In genomic region chr17:73719588-73720071, GRCh38 we compare ENCODE assay signal across 9 cellular contexts.
DNase-seq lines count a peak whose midpoint lies in the region; ATAC-seq and TF ChIP-seq lines count a peak whose summit lies in the region.
"Had no signal": no experiment of that assay in that cellular context is flagged by ENCODE, and none has a peak within 500 bp of the region (broad histone marks: within the 10 kb centered on the region; RNA-seq: fewer than 3 reads in every experiment).

No MANE protein-coding gene starts in this region.

- peak overlapping the region; percentile 5 for H3K27ac Mint-ChIP-seq in activated naive CD8-positive, alpha-beta T cell treated with anti-CD3 and anti-CD28 coated beads, Interleukin-2, amount 10 ng/mL, durations not matched to agents 7 days and 5 days
- no peak overlapping the region for H3K27ac Mint-ChIP-seq in activated naive CD8-positive, alpha-beta T cell treated with anti-CD3 and anti-CD28 coated beads, Interleukin-2, amount 50 U/mL, for 24 hours
- peak overlapping the region; percentile 10 for H3K27ac Mint-ChIP-seq in activated CD8-positive, alpha-beta T cell treated with anti-CD3 and anti-CD28 coated beads for 36 hours
- H3K27ac Mint-ChIP-seq in type B pancreatic cell = no peak overlapping the region

- no peak overlapping the region for H3K4me3 Mint-ChIP-seq in activated naive CD8-positive, alpha-beta T cell treated with anti-CD3 and anti-CD28 coated beads, Interleukin-2, amount 10 ng/mL, durations not matched to agents 7 days and 5 days
- H3K4me3 Mint-ChIP-seq in activated naive CD8-positive, alpha-beta T cell treated with anti-CD3 and anti-CD28 coated beads, Interleukin-2, amount 50 U/mL, for 24 hours = no peak overlapping the region
- no peak overlapping the region for H3K4me3 Mint-ChIP-seq in activated CD8-positive, alpha-beta T cell treated with anti-CD3 and anti-CD28 coated beads for 36 hours
- H3K4me3 Mint-ChIP-seq in type B pancreatic cell = peak overlapping the region; percentile 68

- intact Hi-C loops in activated CD8-positive, alpha-beta T cell treated with anti-CD3 and anti-CD28 coated beads for 36 hours (cut with micrococcal nuclease) = no loop called here

- no peak for ATAC-seq in activated naive CD8-positive, alpha-beta T cell treated with anti-CD3 and anti-CD28 coated beads, Interleukin-2, amount 10 ng/mL, durations not matched to agents 7 days and 5 days (ENCODE audit: low read depth)
- no peak for ATAC-seq in activated naive CD8-positive, alpha-beta T cell treated with anti-CD3 and anti-CD28 coated beads, Interleukin-2, amount 50 U/mL, for 24 hours
- no peak for ATAC-seq in activated CD8-positive, alpha-beta T cell treated with anti-CD3 and anti-CD28 coated beads for 36 hours
- ATAC-seq in GM21723 (IDR thresholded peaks at IDR 0.05; ENCODE audit: unreplicated experiment) (no peak), GM18858 (IDR thresholded peaks at IDR 0.05; ENCODE audit: unreplicated experiment) (no peak), esophagus mucosa (no peak)

- peaks cover 12% of the 10 kb centered on the region for H3K27me3 Mint-ChIP-seq in activated naive CD8-positive, alpha-beta T cell treated with anti-CD3 and anti-CD28 coated beads, Interleukin-2, amount 10 ng/mL, durations not matched to agents 7 days and 5 days
- H3K27me3 Mint-ChIP-seq in activated naive CD8-positive, alpha-beta T cell treated with anti-CD3 and anti-CD28 coated beads, Interleukin-2, amount 50 U/mL, for 24 hours = no peaks in the 10 kb centered on the region
- H3K27me3 Mint-ChIP-seq in activated CD8-positive, alpha-beta T cell treated with anti-CD3 and anti-CD28 coated beads for 36 hours = no peaks in the 10 kb centered on the region
- peaks cover 23% of the 10 kb centered on the region for H3K27me3 Mint-ChIP-seq in type B pancreatic cell

- peaks cover 21% of the 10 kb centered on the region for H3K4me1 Mint-ChIP-seq in activated naive CD8-positive, alpha-beta T cell treated with anti-CD3 and anti-CD28 coated beads, Interleukin-2, amount 10 ng/mL, durations not matched to agents 7 days and 5 days
- peaks cover 22% of the 10 kb centered on the region for H3K4me1 Mint-ChIP-seq in activated naive CD8-positive, alpha-beta T cell treated with anti-CD3 and anti-CD28 coated beads, Interleukin-2, amount 50 U/mL, for 24 hours
- H3K4me1 Mint-ChIP-seq in activated CD8-positive, alpha-beta T cell treated with anti-CD3 and anti-CD28 coated beads for 36 hours (ENCODE audit: low read depth) = peaks cover 39% of the 10 kb centered on the region
- H3K4me1 Mint-ChIP-seq in type B pancreatic cell (ENCODE audit: unreplicated experiment) = peaks cover 34% of the 10 kb centered on the region

- H3K36me3 Mint-ChIP-seq in activated naive CD8-positive, alpha-beta T cell treated with anti-CD3 and anti-CD28 coated beads, Interleukin-2, amount 10 ng/mL, durations not matched to agents 7 days and 5 days = no peaks in the 10 kb centered on the region
- peaks cover 2% of the 10 kb centered on the region for H3K36me3 Mint-ChIP-seq in activated naive CD8-positive, alpha-beta T cell treated with anti-CD3 and anti-CD28 coated beads, Interleukin-2, amount 50 U/mL, for 24 hours (ENCODE audit: low read depth)
- H3K36me3 Mint-ChIP-seq in activated CD8-positive, alpha-beta T cell treated with anti-CD3 and anti-CD28 coated beads for 36 hours (ENCODE audit: low read depth) = peaks cover 2% of the 10 kb centered on the region
- H3K36me3 Mint-ChIP-seq in type B pancreatic cell = no peaks in the 10 kb centered on the region

- POLR2A ChIA-PET in activated naive CD8-positive, alpha-beta T cell treated with anti-CD3 and anti-CD28 coated beads, Interleukin-2, amount 10 ng/mL, durations not matched to agents 7 days and 5 days (lab: Charles Lee) = no interaction called here
- POLR2A ChIA-PET in activated CD8-positive, alpha-beta T cell treated with anti-CD3 and anti-CD28 coated beads for 36 hours (lab: Charles Lee) = no interaction called here

- TF ChIP-seq CTCF in activated CD8-positive, alpha-beta T cell treated with anti-CD3 and anti-CD28 coated beads for 36 hours (IDR thresholded peaks at IDR 0.05) = no peak
- no peak for TF ChIP-seq CTCF in type B pancreatic cell (conservative IDR thresholded peaks at IDR 0.05)

- no peaks in the 10 kb centered on the region for H3K9me3 Mint-ChIP-seq in activated naive CD8-positive, alpha-beta T cell treated with anti-CD3 and anti-CD28 coated beads, Interleukin-2, amount 10 ng/mL, durations not matched to agents 7 days and 5 days
- no peaks in the 10 kb centered on the region for H3K9me3 Mint-ChIP-seq in activated naive CD8-positive, alpha-beta T cell treated with anti-CD3 and anti-CD28 coated beads, Interleukin-2, amount 50 U/mL, for 24 hours
- H3K9me3 Mint-ChIP-seq in activated CD8-positive, alpha-beta T cell treated with anti-CD3 and anti-CD28 coated beads for 36 hours = no peaks in the 10 kb centered on the region
- no peaks in the 10 kb centered on the region for H3K9me3 Mint-ChIP-seq in type B pancreatic cell

- DNase-seq in activated naive CD8-positive, alpha-beta T cell treated with anti-CD3 and anti-CD28 coated beads, Interleukin-2, amount 10 ng/mL, durations not matched to agents 7 days and 5 days = no peak
- DNase-seq in activated naive CD8-positive, alpha-beta T cell treated with anti-CD3 and anti-CD28 coated beads, Interleukin-2, amount 50 U/mL, for 24 hours = no peak
- no peak for DNase-seq in activated CD8-positive, alpha-beta T cell treated with anti-CD3 and anti-CD28 coated beads for 36 hours
- peak; percentile 89 for DNase-seq in left kidney (ENCODE audit: low read depth, low spot score)
- peak; percentile 82 for DNase-seq in type B pancreatic cell (ENCODE audit: extremely low spot score, unreplicated experiment)
- DNase-seq: thyroid gland had no signal

- CTCF ChIA-PET in activated CD8-positive, alpha-beta T cell treated with anti-CD3 and anti-CD28 coated beads for 36 hours (lab: Charles Lee) = no interaction called here

Comparison
In these comparisons a context has a peak if more than half of its experiments do, and no peak if none do; other contexts are left out.
1. H3K27ac Mint-ChIP-seq: peak in activated naive CD8-positive, alpha-beta T cell treated with anti-CD3 and anti-CD28 coated beads, Interleukin-2, amount 10 ng/mL, durations not matched to agents 7 days and 5 days (single experiment) and activated CD8-positive, alpha-beta T cell treated with anti-CD3 and anti-CD28 coated beads for 36 hours (single experiment); none in activated naive CD8-positive, alpha-beta T cell treated with anti-CD3 and anti-CD28 coated beads, Interleukin-2, amount 50 U/mL, for 24 hours (single experiment) and type B pancreatic cell (single experiment).
2. DNase-seq: peak in left kidney (single experiment) and type B pancreatic cell (single experiment); none in activated naive CD8-positive, alpha-beta T cell treated with anti-CD3 and anti-CD28 coated beads, Interleukin-2, amount 10 ng/mL, durations not matched to agents 7 days and 5 days (single experiment), activated naive CD8-positive, alpha-beta T cell treated with anti-CD3 and anti-CD28 coated beads, Interleukin-2, amount 50 U/mL, for 24 hours (single experiment) and activated CD8-positive, alpha-beta T cell treated with anti-CD3 and anti-CD28 coated beads for 36 hours (single experiment).